ENCODE assay signal across 8 cellular contexts in genomic region chr14:50231475-50232275, GRCh38. TPM values are rescaled to one million over a fixed set of nuclear protein-coding genes. Genes with fewer than 3 reads are reported as not detected.
A peak's percentile ranks its signal among the peaks of the same experiment; 100 is the strongest.
DNase-seq lines count a peak whose midpoint lies in the region; ATAC-seq and TF ChIP-seq lines count a peak whose summit lies in the region.

Gene SOS2 (minus strand): TSS chr14:50231578. CDS start chr14:50231283, 295 bp downstream.

- peak within 1 kb of the TSS; percentile 89 for H3K4me3 ChIP-seq in kidney epithelial cell (ENCODE audit: low read depth, low read length)

- ATAC-seq in HG03175 (IDR thresholded peaks at IDR 0.05; ENCODE audit: unreplicated experiment), result peak; percentile 86

- TF ChIP-seq POLR2A in GM18951 (IDR thresholded peaks at IDR 0.05; ENCODE audit: extremely low read depth, insufficient read depth, insufficient read length), result peak; percentile 88

- no peak for TF ChIP-seq CTCF in AG09319 (IDR thresholded peaks at IDR 0.05; ENCODE audit: low read depth, low read length)
- no peak for TF ChIP-seq CTCF in kidney epithelial cell (IDR thresholded peaks at IDR 0.05; ENCODE audit: insufficient read depth, low read length, poor library complexity, severe bottlenecking)

- no peaks in the 10 kb centered on the region for H3K36me3 ChIP-seq in kidney epithelial cell (ENCODE audit: control insufficient read depth, insufficient read depth, low read length)

- in situ Hi-C loops in GM18951 (cut with MboI; ENCODE audit: low sequenced_read_pairs, unreplicated experiment), result no loop called here

- no peaks in the 10 kb centered on the region for H3K27me3 ChIP-seq in kidney epithelial cell (ENCODE audit: control insufficient read depth, insufficient read depth, low read length)

- DNase-seq in AG09319 (ENCODE audit: extremely low read depth, low read depth) (peak; percentile 42), NCI-H345 (lab: John Stamatoyannopoulos, UW) (peak; percentile 89), cerebellar cortex (ENCODE audit: low spot score) (peak; percentile 84), kidney epithelial cell (ENCODE audit: low read depth) (peak; percentile 31)
- peak; percentile 84 for DNase-seq in activated CD4-positive, CD25-positive, alpha-beta regulatory T cell treated with anti-CD3 and anti-CD28 coated beads, Interleukin-2, amount 50 U/mL, for 72 hours
- DNase-seq in stimulated activated CD4-positive, alpha-beta T cell treated with anti-CD3 and anti-CD28 coated beads, Interleukin-15, amount 100 ng/mL, for 48 hours (ENCODE audit: low read depth in 2 of 2), result peak; percentile 62 to 69

RNA-seq across cellular contexts. Expression of gene SOS2, which starts in this region (rescaled TPM):
- total RNA-seq in kidney epithelial cell, result 23.6 and 26.3 TPM in 2 replicates

Comparison
In these comparisons a context has a peak if more than half of its experiments do, and no peak if none do; other contexts are left out.
1. Peak in every context shown above with its lines: DNase-seq, ATAC-seq and H3K4me3 ChIP-seq.
2. DNase-seq: peak in every context shown above with its lines; median percentile 89 in NCI-H345; 84 in activated CD4-positive, CD25-positive, alpha-beta regulatory T cell treated with anti-CD3 and anti-CD28 coated beads, Interleukin-2, amount 50 U/mL, for 72 hours; 84 in cerebellar cortex; 66 in stimulated activated CD4-positive, alpha-beta T cell treated with anti-CD3 and anti-CD28 coated beads, Interleukin-15, amount 100 ng/mL, for 48 hours; 42 in AG09319; 31 in kidney epithelial cell.